Comparison of ENCODE assay signal across 29 cellular contexts in the genomic region with DNA sequence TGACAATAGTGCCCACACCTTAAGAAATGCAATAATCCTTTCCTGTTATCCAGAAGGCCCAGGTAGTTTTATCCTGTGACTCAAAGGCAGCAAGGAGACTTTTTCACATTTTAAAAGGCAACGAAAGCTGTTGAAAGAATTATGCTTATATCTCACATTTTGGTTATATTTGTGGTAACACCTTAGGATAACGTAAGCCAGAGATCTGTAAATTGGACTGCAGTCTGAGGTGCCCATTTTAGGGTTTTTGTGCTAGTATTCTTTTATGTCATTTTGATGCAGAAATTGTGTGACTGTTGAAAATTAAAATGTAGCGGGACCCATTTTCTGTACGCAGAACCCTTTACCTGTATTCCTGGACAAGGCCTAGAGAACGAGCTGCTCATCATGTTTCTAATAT. TPM values are rescaled to one million over a fixed set of nuclear protein-coding genes. Genes with fewer than 3 reads are reported as not detected.
A peak's percentile ranks its signal among the peaks of the same experiment; 100 is the strongest.
DNase-seq lines count a peak whose midpoint lies in the region; ATAC-seq, FAIRE-seq and TF ChIP-seq lines count a peak whose summit lies in the region.
"Had no signal": no experiment of that assay in that cellular context is flagged by ENCODE, and none has a peak within 500 bp of the region (broad histone marks: within the 10 kb centered on the region; RNA-seq: fewer than 3 reads in every experiment).

No MANE protein-coding gene starts in this region.

- TF ChIP-seq EP300 in K562 (IDR thresholded peaks at IDR 0.05; ENCODE audit: low read length): no peak

- H3K4me3 ChIP-seq in K562: no peak overlapping the region
- H3K4me3 ChIP-seq: A549; BLaER1; BLaER1 treated with 17β-estradiol and CSF1 and Interleukin-3, amounts not matched to agents 10 nM and 100 nM had no signal

- FAIRE-seq in K562 (lab: Jason Lieb, UNC): no peak
- FAIRE-seq: A204.1, A549, D721Med had no signal

- no peak for TF ChIP-seq POLR2A in K562 (conservative IDR thresholded peaks at IDR 0.05)

- H2AFZ ChIP-seq in K562 (ENCODE audit: low read depth, low read length): no peak overlapping the region

- CTCF ChIA-PET in K562 (lab: Yijun Ruan, JAX; ENCODE audit: low intra/inter-chr PET ratio): no interaction called here

- in situ Hi-C loops in K562 (cut with MboI): no loop called here

- H3K79me2 ChIP-seq in K562 (ENCODE audit: control insufficient read depth, insufficient read depth, low read length): no peaks in the 10 kb centered on the region

- H4K20me1 ChIP-seq in K562 (replicated peaks; ENCODE audit: control insufficient read depth, insufficient read depth, low read length): no peaks in the 10 kb centered on the region
- H4K20me1 ChIP-seq: BLaER1 had no signal

- no TSS peak for BruUV-seq in K562 (replicated peaks; lab: Mats Ljungman, UMichigan)

- TF ChIP-seq RAD21 in K562 (CRISPR knock-in tag; conservative IDR thresholded peaks at IDR 0.05 in 1 of 2, IDR thresholded peaks at IDR 0.05 in 1 of 2): no peak

- no peak for ATAC-seq in K562
- ATAC-seq: A549; CD8-positive, alpha-beta T cell had no signal

- H3K27me3 ChIP-seq in K562 (ENCODE audit: control insufficient read depth in 2 of 2, insufficient read depth in 2 of 2, low read length in 2 of 2): peaks cover 10 to 16% of the 10 kb centered on the region in 2 experiments; a peak in 4 of 5 replicates
- H3K27me3 ChIP-seq: BLaER1; BLaER1 treated with 17β-estradiol and CSF1 and Interleukin-3, amounts not matched to agents 10 nM and 100 nM had no signal

- WGBS in K562 (ENCODE audit: insufficient coverage, low coverage, missing lambda C conversion rate): 26% methylated on average over 5 of the region's 5 CpGs

- DNase-seq in K562 (ENCODE audit: extremely low read depth in 1 of 4, low spot score in 3 of 4) (no peak), NCI-H2081 treated with DMSO at 0.1 percent for 48 hours (lab: John Stamatoyannopoulos, UW) (no peak)
- DNase-seq: 8988T; ACHN; AML-193; BE2C; C1 segment of cervical spinal cord; Caco-2; Calu3; CD4-positive, alpha-beta memory T cell; CD4-positive, alpha-beta T cell; CD4-positive, CD25-positive, alpha-beta regulatory T cell; CD8-positive, alpha-beta memory T cell; CD8-positive, alpha-beta T cell; COR-L47; DMS 273 treated with DMSO at 0.1 percent for 48 hours; DMS153; DMS53; DMS79; DMS79 treated with DMSO at 0.1 percent for 48 hours; DND-41; EL had no signal

- TF ChIP-seq CTCF in K562 (IDR thresholded peaks at IDR 0.05 in 2 of 3, conservative IDR thresholded peaks at IDR 0.05 in 1 of 3; ENCODE audit: insufficient read depth in 2 of 3, low read depth in 1 of 3, low read length in 3 of 3): no peak

- H3K4me2 ChIP-seq in K562 (ENCODE audit: insufficient read depth, low read length): no peak overlapping the region
- H3K4me2 ChIP-seq: A549; BLaER1; BLaER1 treated with 17β-estradiol and CSF1 and Interleukin-3, amounts not matched to agents 10 nM and 100 nM had no signal

- H3K9me3 ChIP-seq in K562 (replicated peaks; ENCODE audit: control insufficient read depth, insufficient read depth, low read depth, low read length): no peaks in the 10 kb centered on the region
- H3K9me3 ChIP-seq: A549; BE2C; BLaER1; BLaER1 treated with 17β-estradiol and CSF1 and Interleukin-3, amounts not matched to agents 10 nM and 100 nM; Caco-2 had no signal

- peaks cover 0 to 4% of the 10 kb centered on the region in 2 experiments; a peak in 2 of 5 replicates for H3K4me1 ChIP-seq in K562 (replicated peaks in 1 of 2; ENCODE audit: control insufficient read depth in 2 of 2, insufficient read depth in 2 of 2, low read length in 2 of 2)
- H3K4me1 ChIP-seq: A549, BE2C had no signal

- no peaks in the 10 kb centered on the region for H3K36me3 ChIP-seq in K562 (ENCODE audit: control insufficient read depth, insufficient read depth, low read length)
- H3K36me3 ChIP-seq: BE2C had no signal

- H3K27ac ChIP-seq in K562 (ENCODE audit: extremely low read depth, low read depth, low read length): no peak overlapping the region
- H3K27ac ChIP-seq: 22Rv1; A549; BLaER1; BLaER1 treated with 17β-estradiol and CSF1 and Interleukin-3, amounts not matched to agents 10 nM and 100 nM; C4-2B had no signal

- POLR2A ChIA-PET in K562 (lab: Yijun Ruan, JAX): no interaction called here

- H3K9me1 ChIP-seq in K562 (ENCODE audit: control insufficient read depth, insufficient read depth, low read length): no peaks in the 10 kb centered on the region

- no peak overlapping the region for H3K9ac ChIP-seq in K562 (ENCODE audit: insufficient read depth in 1 of 2, low read depth in 2 of 2, low read length in 2 of 2)
- H3K9ac ChIP-seq: BLaER1; BLaER1 treated with 17β-estradiol and CSF1 and Interleukin-3, amounts not matched to agents 10 nM and 100 nM had no signal

- intact Hi-C loops in K562 (cut with micrococcal nuclease): no loop called here

TF ChIP-seq in K562, 482 proteins besides CTCF, POLR2A, EP300 and RAD21:
- TF ChIP-seq CBX8 (IDR thresholded peaks at IDR 0.05; ENCODE audit: borderline replicate concordance, extremely low read depth, low read depth, low read length, poor library complexity, severe bottlenecking): peak; percentile 93
- 0 out of 2 replicates have a peak, but pooled peaks have one; percentile 43 for TF ChIP-seq BMI1 (IDR thresholded peaks at IDR 0.05; ENCODE audit: low read length)
- TF ChIP-seq, protein P1, sequence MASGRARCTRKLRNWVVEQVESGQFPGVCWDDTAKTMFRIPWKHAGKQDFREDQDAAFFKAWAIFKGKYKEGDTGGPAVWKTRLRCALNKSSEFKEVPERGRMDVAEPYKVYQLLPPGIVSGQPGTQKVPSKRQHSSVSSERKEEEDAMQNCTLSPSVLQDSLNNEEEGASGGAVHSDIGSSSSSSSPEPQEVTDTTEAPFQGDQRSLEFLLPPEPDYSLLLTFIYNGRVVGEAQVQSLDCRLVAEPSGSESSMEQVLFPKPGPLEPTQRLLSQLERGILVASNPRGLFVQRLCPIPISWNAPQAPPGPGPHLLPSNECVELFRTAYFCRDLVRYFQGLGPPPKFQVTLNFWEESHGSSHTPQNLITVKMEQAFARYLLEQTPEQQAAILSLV (tag; IDR thresholded peaks at IDR 0.05): no peak
- TF ChIP-seq TSC22D4 (tag; IDR thresholded peaks at IDR 0.05): no peak
- no peak for TF ChIP-seq PHF21A (IDR thresholded peaks at IDR 0.05; ENCODE audit: borderline replicate concordance, low read depth)
- no peak for TF ChIP-seq NCOA4 (IDR thresholded peaks at IDR 0.05; ENCODE audit: partially characterized antibody)
- TF ChIP-seq RFX7 (CRISPR knock-in tag; IDR thresholded peaks at IDR 0.05): no peak
- TF ChIP-seq ZFP36 (IDR thresholded peaks at IDR 0.05; ENCODE audit: low read depth, low read length, partially characterized antibody): peak; percentile 30
TF ChIP-seq in K562: peak in this region for 3.

RNA-seq across cellular contexts. Expression of a gene that starts 24.3 kb away (rescaled TPM):
- total RNA-seq in K562 (2011; cell fraction: chromatin; rRNA removed; ENCODE audit: low replicate concordance): 162 and 229 TPM in 2 replicates
- 68.4 and 78.3 TPM in 2 replicates for total RNA-seq in K562 (2011; cell fraction: nucleolus; rRNA removed)
- 96.0 and 99.6 TPM in 2 replicates for total RNA-seq in K562 (2011; cell fraction: nucleoplasm; rRNA removed)
- 36.0 and 36.9 TPM in 2 replicates for total RNA-seq in K562 (2014; rRNA removed)
- 63.0 and 85.9 TPM in 2 replicates for total RNA-seq in K562 (2014; rRNA removed; fragmentation: Illumina TruSeq; extraction: Trizol)
- 22.9 and 24.0 TPM in 2 replicates for total RNA-seq in K562 (2015; rRNA removed; fragmentation: Illumina TruSeq; extraction: Trizol)
- 118 and 128 TPM in 2 replicates for total RNA-seq in K562 (2021)
- polyA plus RNA-seq in K562 (2011; rRNA removed): 77.7 and 80.6 TPM in 2 replicates
- polyA plus RNA-seq in K562 (2011; cell fraction: cytosol; rRNA removed): 23.3 and 44.4 TPM in 2 replicates
- 34.2 and 46.5 TPM in 2 replicates for polyA plus RNA-seq in K562 (2011; cell fraction: nucleus; rRNA removed)
- polyA plus RNA-seq in K562 (2012): 47.8 and 100 TPM in 2 replicates
- 65.5 and 68.2 TPM in 2 replicates for polyA plus RNA-seq in K562 (2014; fragmentation: Illumina TruSeq; extraction: Trizol)
- 10 to 100 TPM; 20.9 to 27.7 TPM for polyA plus RNA-seq in K562 (2014; fragmentation: Nextera tagmentation; extraction: Ambion mirVana)
- polyA plus RNA-seq in K562 (2014; rRNA removed): 61.0 and 61.8 TPM in 2 replicates
- 78.9 and 99.3 TPM in 2 replicates for polyA minus RNA-seq in K562 (2011; rRNA and poly(A)+ RNA removed)
- polyA minus RNA-seq in K562 (2011; cell fraction: cytosol; rRNA and poly(A)+ RNA removed): 48.1 and 48.5 TPM in 2 replicates
- polyA minus RNA-seq in K562 (2011; cell fraction: nucleus; rRNA and poly(A)+ RNA removed): 38.1 and 74.5 TPM in 2 replicates
